Comparison of ENCODE assay signal across 29 cellular contexts in the genomic region with DNA sequence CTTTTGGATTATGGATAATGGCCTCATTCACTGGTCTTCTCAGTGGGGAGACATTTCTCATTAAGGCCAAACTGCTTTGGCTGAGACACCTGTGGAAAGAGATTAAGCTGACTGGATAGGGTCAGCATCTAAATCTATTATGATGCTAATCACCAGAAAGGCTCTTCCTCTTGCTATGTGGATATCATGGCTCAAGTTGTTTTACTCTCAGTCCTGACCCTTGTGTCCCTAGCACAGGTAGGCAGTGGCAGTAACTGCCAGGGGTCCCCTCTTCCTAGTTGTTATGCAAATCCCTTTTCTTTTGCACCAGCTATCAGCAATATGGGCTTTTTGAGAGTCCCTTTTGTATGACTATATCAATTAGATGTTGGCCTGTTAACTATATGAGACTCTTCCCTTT.
"Had no signal": no experiment of that assay in that cellular context is flagged by ENCODE, and none has a peak within 500 bp of the region (broad histone marks: within the 10 kb centered on the region; RNA-seq: fewer than 3 reads in every experiment).

No MANE protein-coding gene starts in this region.

- H3K27ac ChIP-seq: colonic mucosa, epithelial cell of prostate, gastrocnemius medialis, ovary, psoas muscle, skin epidermis, spleen, testis, tibial artery had no signal

- H3K36me3 Mint-ChIP-seq: memory B cell; naive thymus-derived CD4-positive, alpha-beta T cell; stimulated activated memory B cell treated with anti-CD40 and anti-IgM and Interleukin-4, amounts not matched to agents 10 μg/mL and 1 μg/mL and 100 μg/mL, for 72 hours; type B pancreatic cell had no signal

- H3K4me3 Mint-ChIP-seq: dendritic cell treated with granulocyte-macrophage colony-stimulating factor and Interleukin-4, amounts not matched to agents 40 ng/mL and 50 ng/mL, for 4 days; endodermal cell; memory B cell; naive thymus-derived CD4-positive, alpha-beta T cell; nephron progenitor cell; stimulated activated memory B cell treated with anti-CD40 and anti-IgM and Interleukin-4, amounts not matched to agents 10 μg/mL and 1 μg/mL and 100 μg/mL, for 72 hours; type B pancreatic cell had no signal

- H3K27ac Mint-ChIP-seq: dendritic cell treated with granulocyte-macrophage colony-stimulating factor and Interleukin-4, amounts not matched to agents 40 ng/mL and 50 ng/mL, for 4 days; endodermal cell; memory B cell; naive thymus-derived CD4-positive, alpha-beta T cell; nephron progenitor cell; stimulated activated memory B cell treated with anti-CD40 and anti-IgM and Interleukin-4, amounts not matched to agents 10 μg/mL and 1 μg/mL and 100 μg/mL, for 72 hours; type B pancreatic cell had no signal

- H3K27me3 ChIP-seq: colonic mucosa, gastrocnemius medialis, ovary, spleen, testis, tibial artery had no signal

- H3K9me3 Mint-ChIP-seq: dendritic cell treated with granulocyte-macrophage colony-stimulating factor and Interleukin-4, amounts not matched to agents 40 ng/mL and 50 ng/mL, for 4 days; endodermal cell; type B pancreatic cell had no signal

- ATAC-seq: esophagus mucosa; gastrocnemius medialis; left lobe of liver; naive thymus-derived CD4-positive, alpha-beta T cell; psoas muscle; right cardiac atrium; stimulated activated memory B cell treated with anti-CD40 and anti-IgM and Interleukin-4, amounts not matched to agents 10 μg/mL and 1 μg/mL and 100 μg/mL, for 72 hours; stimulated activated naive CD8-positive, alpha-beta T cell treated with anti-CD3 and anti-CD28 coated beads, Interleukin-15, Interleukin-2, amounts not matched to agents 100 U/mL and 50 U/mL, for 24 hours had no signal

- H3K36me3 ChIP-seq: colonic mucosa, gastrocnemius medialis, ovary, spleen, tibial artery had no signal

- H3K4me3 ChIP-seq: colonic mucosa, gastrocnemius medialis, lung, ovary, psoas muscle, skin epidermis, spleen, testis, tibial artery had no signal

- H3K4me1 ChIP-seq: colonic mucosa, psoas muscle, testis, tibial artery had no signal

- H3K9me3 ChIP-seq: colonic mucosa, gastrocnemius medialis, ovary, psoas muscle, spleen, testis, tibial artery had no signal

- H3K27me3 Mint-ChIP-seq: memory B cell had no signal

- DNase-seq: colonic mucosa; effector CD8-positive, alpha-beta T cell; endodermal cell; foreskin fibroblast; gastrocnemius medialis; head of caudate nucleus; kidney; naive thymus-derived CD4-positive, alpha-beta T cell; nephron progenitor cell; occipital lobe; ovary; posterior cingulate gyrus; psoas muscle; right cardiac atrium; spleen; stimulated activated CD4-positive, alpha-beta T cell treated with anti-CD3 and anti-CD28 coated beads, Interleukin-4, amount 100 ng/mL, for 4 hours; stimulated activated naive CD8-positive, alpha-beta T cell treated with anti-CD3 and anti-CD28 coated beads, Interleukin-15, Interleukin-2, amounts not matched to agents 100 U/mL and 50 U/mL, for 24 hours; substantia nigra; testis; tibial artery had no signal

- H3K4me1 Mint-ChIP-seq: memory B cell; stimulated activated memory B cell treated with anti-CD40 and anti-IgM and Interleukin-4, amounts not matched to agents 10 μg/mL and 1 μg/mL and 100 μg/mL, for 72 hours had no signal
